9 cellular contexts compared by ENCODE assay signal in genomic region chr2:174493549-174494331, GRCh38. TPM values are rescaled to one million over a fixed set of nuclear protein-coding genes. Genes with fewer than 3 reads are reported as not detected.
A peak's percentile ranks its signal among the peaks of the same experiment; 100 is the strongest.
DNase-seq lines count a peak whose midpoint lies in the region; ATAC-seq and TF ChIP-seq lines count a peak whose summit lies in the region.
"Had no signal": no experiment of that assay in that cellular context is flagged by ENCODE, and none has a peak within 500 bp of the region (broad histone marks: within the 10 kb centered on the region; RNA-seq: fewer than 3 reads in every experiment).

No MANE protein-coding gene starts in this region.

- H3K27me3 Mint-ChIP-seq in activated CD8-positive, alpha-beta T cell treated with anti-CD3 and anti-CD28 coated beads for 36 hours, result no peaks in the 10 kb centered on the region
- peaks cover 13% of the 10 kb centered on the region for H3K27me3 Mint-ChIP-seq in progenitor cell of endocrine pancreas

- no peaks in the 10 kb centered on the region for H3K9me3 Mint-ChIP-seq in activated CD8-positive, alpha-beta T cell treated with anti-CD3 and anti-CD28 coated beads for 36 hours
- H3K9me3 Mint-ChIP-seq in progenitor cell of endocrine pancreas (ENCODE audit: low read depth), result peaks cover 3% of the 10 kb centered on the region

- 74 to 89% (median 84%) methylated on average over 11 of the region's 11 CpGs for WGBS in stomach, 5 donors

- CTCF ChIA-PET in activated CD8-positive, alpha-beta T cell treated with anti-CD3 and anti-CD28 coated beads for 36 hours (lab: Charles Lee), result interaction anchor here (0.8 to 1.8 kb wide), 8 partner anchors 9 to 255 kb away, joined by 3 to 6 read pairs (median 4); no protein-coding TSS in a partner anchor

- intact Hi-C loops in activated CD8-positive, alpha-beta T cell treated with anti-CD3 and anti-CD28 coated beads for 36 hours (cut with micrococcal nuclease), result loop anchor here (10.0 kb wide), 1 partner anchor 101 kb away; the partner anchor contains the start of gene WIPF1
- intact Hi-C loops in stomach (cut with DNase I; ENCODE audit: low total_unique reads), result no loop called here

- H3K4me1 Mint-ChIP-seq in activated CD8-positive, alpha-beta T cell treated with anti-CD3 and anti-CD28 coated beads for 36 hours (ENCODE audit: low read depth), result peaks cover 66% of the 10 kb centered on the region
- H3K4me1 Mint-ChIP-seq in progenitor cell of endocrine pancreas (ENCODE audit: low read depth), result peaks cover 9% of the 10 kb centered on the region

- no peak for TF ChIP-seq POLR2A in stomach (IDR thresholded peaks at IDR 0.05)

- H3K4me1 ChIP-seq in stomach, result peaks cover 0 to 6% (median 0%) of the 10 kb centered on the region in 4 donors

- H3K9me3 ChIP-seq in stomach, result no peaks in the 10 kb centered on the region
- H3K9me3 ChIP-seq: BE2C had no signal

- peak; percentile 15 for DNase-seq in activated naive CD4-positive, alpha-beta T cell treated with Interleukin-2 at 50 U/mL for 16 hours
- no peak for DNase-seq in activated naive CD4-positive, alpha-beta T cell (lab: John Stamatoyannopoulos, UW)
- DNase-seq in activated CD8-positive, alpha-beta T cell treated with anti-CD3 and anti-CD28 coated beads for 36 hours, result peak; percentile 38
- DNase-seq in stomach (no peak), progenitor cell of endocrine pancreas (ENCODE audit: low spot score, unreplicated experiment) (no peak), NCI-H526 treated with DMSO at 0.1 percent for 48 hours (lab: John Stamatoyannopoulos, UW) (no peak)
- DNase-seq: BE2C had no signal

- H3K4me3 ChIP-seq in stomach, result no peak overlapping the region

- no peak for TF ChIP-seq EP300 in stomach (IDR thresholded peaks at IDR 0.05)

- peaks cover 2% of the 10 kb centered on the region for H3K36me3 Mint-ChIP-seq in activated CD8-positive, alpha-beta T cell treated with anti-CD3 and anti-CD28 coated beads for 36 hours (ENCODE audit: low read depth)
- no peaks in the 10 kb centered on the region for H3K36me3 Mint-ChIP-seq in progenitor cell of endocrine pancreas (ENCODE audit: insufficient read depth)

- H3K36me3 ChIP-seq in stomach, result no peaks in the 10 kb centered on the region
- H3K36me3 ChIP-seq: BE2C had no signal

- peak overlapping the region; percentile 56 to 70 (median 61) for H3K27ac ChIP-seq in stomach

- TF ChIP-seq CTCF in activated CD8-positive, alpha-beta T cell treated with anti-CD3 and anti-CD28 coated beads for 36 hours (IDR thresholded peaks at IDR 0.05), result no peak
- TF ChIP-seq CTCF in stomach (IDR thresholded peaks at IDR 0.05) (no peak), progenitor cell of endocrine pancreas (IDR thresholded peaks at IDR 0.05; ENCODE audit: unreplicated experiment) (no peak)

- H3K4me3 Mint-ChIP-seq in activated CD8-positive, alpha-beta T cell treated with anti-CD3 and anti-CD28 coated beads for 36 hours, result peak overlapping the region; percentile 77
- no peak overlapping the region for H3K4me3 Mint-ChIP-seq in progenitor cell of endocrine pancreas (ENCODE audit: low read depth)

- ATAC-seq in HG02970 (IDR thresholded peaks at IDR 0.05; ENCODE audit: low FRiP score, unreplicated experiment), result peak; percentile 40
- ATAC-seq in activated CD8-positive, alpha-beta T cell treated with anti-CD3 and anti-CD28 coated beads for 36 hours, result peak; percentile 22
- no peak for ATAC-seq in HG03565 (IDR thresholded peaks at IDR 0.05; ENCODE audit: unreplicated experiment)

- peak overlapping the region; percentile 98 for H3K27ac Mint-ChIP-seq in activated CD8-positive, alpha-beta T cell treated with anti-CD3 and anti-CD28 coated beads for 36 hours
- no peak overlapping the region for H3K27ac Mint-ChIP-seq in progenitor cell of endocrine pancreas

- no peaks in the 10 kb centered on the region for H3K27me3 ChIP-seq in stomach
- H3K27me3 ChIP-seq: BE2C had no signal

- POLR2A ChIA-PET in activated CD8-positive, alpha-beta T cell treated with anti-CD3 and anti-CD28 coated beads for 36 hours (lab: Charles Lee), result interaction anchor here (1.0 to 1.8 kb wide), 7 partner anchors 8 to 139 kb away, joined by 3 to 7 read pairs (median 4); no protein-coding TSS in a partner anchor

RNA-seq across cellular contexts. Expression of gene GPR155, which starts 6.9 kb away (rescaled TPM):
- 10 to 100 TPM; 13.3 to 15.3 TPM for total RNA-seq in activated CD8-positive, alpha-beta T cell treated with anti-CD3 and anti-CD28 coated beads for 36 hours
- total RNA-seq in stomach, result 10 to 100 TPM in 4 of 5 donors, under 1 TPM in 1; 0.87 to 43.1 (median 25.1) TPM
- polyA plus RNA-seq in stomach, result 1 to 10 TPM; 3.1 to 6.7 (median 3.9) TPM
- total RNA-seq in progenitor cell of endocrine pancreas, result 0.74 and 1.4 TPM in 2 replicates

Comparison
In these comparisons a context has a peak if more than half of its experiments do, and no peak if none do; other contexts are left out.
1. DNase-seq: peak in activated naive CD4-positive, alpha-beta T cell treated with Interleukin-2 at 50 U/mL for 16 hours (single experiment) and activated CD8-positive, alpha-beta T cell treated with anti-CD3 and anti-CD28 coated beads for 36 hours (single experiment); none in activated naive CD4-positive, alpha-beta T cell (0 of 4), stomach (single experiment), progenitor cell of endocrine pancreas (single experiment) and NCI-H526 treated with DMSO at 0.1 percent for 48 hours (single experiment).